17 cellular contexts compared by ENCODE assay signal in the genomic region with DNA sequence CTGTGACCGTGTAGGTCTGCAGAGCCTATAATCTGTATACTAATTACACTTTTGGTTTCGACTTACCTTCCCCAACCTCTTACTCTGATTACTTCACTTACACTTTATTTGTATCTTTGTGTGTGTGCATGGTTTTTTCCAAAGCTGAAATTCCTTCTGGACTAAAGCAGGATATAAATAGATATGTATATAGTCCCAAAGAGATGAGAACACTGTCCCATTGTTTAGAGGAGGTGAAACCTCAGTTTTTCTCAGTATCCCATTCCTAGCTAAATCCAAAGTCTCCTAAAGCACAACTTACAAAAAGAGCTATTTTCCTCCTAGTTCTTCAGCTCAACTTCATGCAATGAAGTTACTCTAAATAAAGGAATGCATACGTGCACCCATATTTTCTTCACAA.
"Had no signal": no experiment of that assay in that cellular context is flagged by ENCODE, and none has a peak within 500 bp of the region (broad histone marks: within the 10 kb centered on the region; RNA-seq: fewer than 3 reads in every experiment).

No MANE protein-coding gene starts in this region.

- H3K4me1 ChIP-seq: gastrocnemius medialis, parathyroid adenoma, testis, tibial artery had no signal

- H3K9me3 ChIP-seq: gastrocnemius medialis, neutrophil, testis, tibial artery had no signal

- H3K9ac ChIP-seq: parathyroid adenoma had no signal

- DNase-seq: cerebellar nuclear complex; cortex of kidney; effector memory CD8-positive, alpha-beta T cell; gastrocnemius medialis; head of caudate nucleus; kidney; mesenchymal stem cell; natural killer cell; stimulated activated CD4-positive, alpha-beta T cell treated with anti-CD3 and anti-CD28 coated beads, Interleukin-2, amount 100 ng/mL, for 24 hours; stimulated activated CD4-positive, alpha-beta T cell treated with anti-CD3 and anti-CD28 coated beads, Interleukin-4, amount 100 ng/mL, for 24 hours; stimulated activated naive CD8-positive, alpha-beta T cell treated with anti-CD3 and anti-CD28 coated beads, Interleukin-15, Interleukin-2, amounts not matched to agents 100 U/mL and 50 U/mL, for 24 hours; substantia nigra; testis; tibial artery had no signal

- FAIRE-seq: kidney had no signal

- H3K79me2 ChIP-seq: parathyroid adenoma had no signal

- H3K27ac ChIP-seq: gastrocnemius medialis, neutrophil, parathyroid adenoma, testis, tibial artery had no signal

- H3K36me3 ChIP-seq: gastrocnemius medialis, neutrophil, tibial artery had no signal

- H3K4me3 ChIP-seq: gastrocnemius medialis, lung, testis, tibial artery had no signal

- H2AFZ ChIP-seq: parathyroid adenoma had no signal

- H3K27me3 ChIP-seq: gastrocnemius medialis, testis, tibial artery had no signal
